Comparison of ENCODE assay signal across 19 cellular contexts in the genomic region with DNA sequence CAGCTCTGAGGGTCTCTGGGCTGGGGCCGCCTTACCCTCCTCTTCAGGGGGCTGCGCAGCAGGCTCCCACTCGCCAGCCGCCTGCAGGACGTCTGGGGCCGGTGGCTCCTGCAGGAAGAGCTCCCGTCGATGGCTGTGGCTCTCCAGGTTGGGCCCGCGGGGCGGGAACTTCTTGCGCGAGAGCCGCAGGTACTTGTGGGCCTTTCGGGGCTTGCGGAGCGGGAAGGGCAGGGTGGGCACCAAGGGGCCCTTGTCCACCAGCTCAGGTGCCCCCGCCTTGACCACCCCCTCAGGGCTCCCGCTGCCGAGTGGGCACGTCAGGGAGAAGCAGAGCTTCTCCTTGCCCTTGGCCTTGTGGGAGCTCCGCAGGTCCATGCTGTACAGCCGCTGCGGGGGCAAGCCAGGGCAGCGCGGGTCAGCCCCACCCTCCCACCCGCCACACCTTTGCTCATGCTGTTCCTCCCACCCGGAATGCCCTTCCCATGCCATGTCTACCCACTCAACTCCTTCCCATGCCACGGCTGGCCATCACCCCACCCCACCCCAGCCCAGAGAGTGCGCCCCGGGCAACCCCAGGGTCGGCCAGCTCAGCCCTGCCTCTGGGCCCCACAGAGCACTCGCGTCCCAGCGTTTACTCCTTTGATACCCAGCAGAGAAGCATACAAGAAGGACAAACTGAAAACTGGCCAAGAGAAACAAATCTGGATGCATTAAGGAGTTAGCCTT. TPM values are rescaled to one million over a fixed set of nuclear protein-coding genes. Genes with fewer than 3 reads are reported as not detected.
DNase-seq lines count a peak whose midpoint lies in the region; ATAC-seq and TF ChIP-seq lines count a peak whose summit lies in the region.
"Had no signal": no experiment of that assay in that cellular context is flagged by ENCODE, and none has a peak within 500 bp of the region (broad histone marks: within the 10 kb centered on the region; RNA-seq: fewer than 3 reads in every experiment).

No MANE protein-coding gene starts in this region.

- no peaks in the 10 kb centered on the region for H3K36me3 ChIP-seq in trophoblast cell (ENCODE audit: control insufficient read depth in 1 of 2, insufficient read depth in 2 of 2, low read length in 2 of 2)
- H3K36me3 ChIP-seq in naive thymus-derived CD4-positive, alpha-beta T cell (ENCODE audit: control insufficient read depth in 2 of 3, insufficient read depth in 3 of 3, low read length in 3 of 3) = peaks cover 0 to 63% (median 4%) of the 10 kb centered on the region in 3 experiments

- no peak overlapping the region for H3K18ac ChIP-seq in H9 (ENCODE audit: insufficient read length, low read depth, low read length)
- H3K18ac ChIP-seq in trophoblast cell (ENCODE audit: low read length) = no peak overlapping the region

- H2AFZ ChIP-seq in H9 (ENCODE audit: low read length) (no peak overlapping the region), trophoblast cell (ENCODE audit: insufficient read depth, low read length, poor library complexity) (no peak overlapping the region)

- no peaks in the 10 kb centered on the region for H3K27me3 ChIP-seq in H9 (ENCODE audit: insufficient read depth, low read length)
- no peaks in the 10 kb centered on the region for H3K27me3 ChIP-seq in trophoblast cell (ENCODE audit: insufficient read depth, low read length)
- no peaks in the 10 kb centered on the region for H3K27me3 ChIP-seq in naive thymus-derived CD4-positive, alpha-beta T cell (ENCODE audit: control insufficient read depth in 2 of 2, insufficient read depth in 2 of 2, low read length in 2 of 2)
- H3K27me3 ChIP-seq in foreskin keratinocyte = no peaks in the 10 kb centered on the region

- POLR2A ChIA-PET in naive thymus-derived CD4-positive, alpha-beta T cell (lab: Charles Lee) = interaction anchor here (0.5 to 2.3 kb wide), 4 partner anchors 8 to 184 kb away, joined by 3 to 8 read pairs (median 5); a partner anchor contains a TSS

- no peak overlapping the region for H2BK120ac ChIP-seq in H9 (ENCODE audit: low read depth, low read length, poor library complexity, severe bottlenecking)
- no peak overlapping the region for H2BK120ac ChIP-seq in trophoblast cell (ENCODE audit: insufficient read depth, low read length, poor library complexity)

- H2BK15ac ChIP-seq in H9 (ENCODE audit: low read depth, low read length) = no peak overlapping the region

- no peak overlapping the region for H4K91ac ChIP-seq in H9 (ENCODE audit: insufficient read length, low read depth, low read length)
- H4K91ac ChIP-seq in trophoblast cell (ENCODE audit: low read depth, low read length) = peak overlapping the region; percentile 18

- H3K56ac ChIP-seq in H9 (ENCODE audit: insufficient read length, low read depth, low read length) = no peak overlapping the region

- H3K4me3 Mint-ChIP-seq in H9 = no peak overlapping the region
- H3K4me3 Mint-ChIP-seq in dendritic cell treated with granulocyte-macrophage colony-stimulating factor and Interleukin-4, amounts not matched to agents 40 ng/mL and 50 ng/mL, for 4 days = no peak overlapping the region
- no peak overlapping the region for H3K4me3 Mint-ChIP-seq in naive thymus-derived CD4-positive, alpha-beta T cell
- H3K4me3 Mint-ChIP-seq: HFFc6 had no signal

- no peak overlapping the region for H4K5ac ChIP-seq in H9 (ENCODE audit: insufficient read length, low read depth, low read length)

- no CpG with 5 or more reads among the region's 35 CpGs for WGBS in H9 (ENCODE audit: extremely low coverage, insufficient read length, low lambda C conversion rate)
- no CpG with 5 or more reads among the region's 35 CpGs for WGBS in trophoblast cell (ENCODE audit: extremely low coverage, insufficient coverage, insufficient read length)

- no peak overlapping the region for H3K14ac ChIP-seq in H9 (ENCODE audit: insufficient read depth, low read length)
- no peak overlapping the region for H3K14ac ChIP-seq in trophoblast cell (ENCODE audit: low read length)

- no peak for ATAC-seq in naive thymus-derived CD4-positive, alpha-beta T cell
- no peak for ATAC-seq in foreskin keratinocyte

- peak; percentile 3 for DNase-seq in AG20443 (ENCODE audit: low spot score)
- DNase-seq in H9 = peak; percentile 35
- no peak for DNase-seq in trophoblast cell
- no peak for DNase-seq in cerebellar cortex (ENCODE audit: low spot score)
- DNase-seq in naive thymus-derived CD4-positive, alpha-beta T cell = no peak
- DNase-seq in foreskin keratinocyte = no peak
- DNase-seq: DMS 273 treated with DMSO at 0.1 percent for 48 hours, GDM1, NCI-H1436 treated with DMSO at 0.1 percent for 48 hours, NCI-H2029 treated with DMSO at 0.1 percent for 48 hours, NCI-H2171 treated with DMSO at 0.1 percent for 48 hours, NCI-H446 treated with DMSO at 0.1 percent for 48 hours had no signal

- CTCF ChIA-PET in naive thymus-derived CD4-positive, alpha-beta T cell (lab: Charles Lee) = interaction anchor here (1.1 to 1.4 kb wide), 2 partner anchors 15 to 183 kb away, joined by 3 read pairs; no protein-coding TSS in a partner anchor

- no peak overlapping the region; a peak in 1 of 7 replicates for H3K27ac Mint-ChIP-seq in H9
- peak overlapping the region; percentile 39 for H3K27ac Mint-ChIP-seq in dendritic cell treated with granulocyte-macrophage colony-stimulating factor and Interleukin-4, amounts not matched to agents 40 ng/mL and 50 ng/mL, for 4 days
- peak overlapping the region in 1 of 9 donors; percentile 31 for H3K27ac Mint-ChIP-seq in naive thymus-derived CD4-positive, alpha-beta T cell
- H3K27ac Mint-ChIP-seq: HFFc6 had no signal

- H4K20me1 ChIP-seq in H9 (ENCODE audit: control insufficient read depth, insufficient read depth, insufficient read length) = no peaks in the 10 kb centered on the region

- no peak overlapping the region for H4K12ac ChIP-seq in trophoblast cell (ENCODE audit: low read depth, low read length)

- no peak overlapping the region for H2BK20ac ChIP-seq in H9 (ENCODE audit: low read depth, low read length, poor library complexity, severe bottlenecking)

- intact Hi-C loops in dendritic cell treated with granulocyte-macrophage colony-stimulating factor and Interleukin-4, amounts not matched to agents 40 ng/mL and 50 ng/mL, for 4 days (cut with micrococcal nuclease) = no loop called here
- intact Hi-C loops in naive thymus-derived CD4-positive, alpha-beta T cell (cut with micrococcal nuclease) = loop anchor here in 1 of 2 donors (1.0 kb wide), 1 partner anchor 177 kb away; no protein-coding TSS in a partner anchor

- H3K79me1 ChIP-seq in H9 (ENCODE audit: insufficient read depth, low read depth, low read length, poor library complexity, severe bottlenecking) = no peaks in the 10 kb centered on the region
- H3K79me1 ChIP-seq in trophoblast cell (ENCODE audit: low read length) = peaks cover 3% of the 10 kb centered on the region

- no peak overlapping the region for H3K4me3 ChIP-seq in trophoblast cell (ENCODE audit: low read depth, low read length)
- H3K4me3 ChIP-seq in naive thymus-derived CD4-positive, alpha-beta T cell (ENCODE audit: low read length) = no peak overlapping the region
- H3K4me3 ChIP-seq: GM12878 had no signal

- no peaks in the 10 kb centered on the region for H3K23me2 ChIP-seq in H9 (ENCODE audit: insufficient read length, low read depth, low read length, poor library complexity, severe bottlenecking)

- no peaks in the 10 kb centered on the region for H3K9me3 ChIP-seq in H9 (ENCODE audit: control insufficient read depth, low read depth, low read length)
- H3K9me3 ChIP-seq in trophoblast cell (ENCODE audit: insufficient read depth, low read depth, low read length) = peaks cover 7% of the 10 kb centered on the region
- H3K9me3 ChIP-seq in naive thymus-derived CD4-positive, alpha-beta T cell (ENCODE audit: control insufficient read depth in 2 of 3, low read length in 3 of 3) = no peaks in the 10 kb centered on the region

- H3K4me2 ChIP-seq in H9 (ENCODE audit: insufficient read depth, insufficient read length, low read length) (no peak overlapping the region), trophoblast cell (ENCODE audit: low read length) (no peak overlapping the region)
- H3K4me2 ChIP-seq: KMS-11 had no signal

- H3K23ac ChIP-seq in H9 (ENCODE audit: insufficient read length, low read depth, low read length) (no peak overlapping the region), trophoblast cell (ENCODE audit: low read length) (no peak overlapping the region)

- H2BK5ac ChIP-seq in H9 (ENCODE audit: insufficient read length, low read length) (no peak overlapping the region), trophoblast cell (ENCODE audit: low read depth, low read length, poor library complexity) (no peak overlapping the region)

- H4K8ac ChIP-seq in H9 (replicated peaks; ENCODE audit: insufficient read length, low read depth, low read length) = no peak overlapping the region
- H4K8ac ChIP-seq in trophoblast cell (ENCODE audit: low read depth, low read length) = no peak overlapping the region

- H3K4ac ChIP-seq in H9 (ENCODE audit: low read depth, low read length) (no peak overlapping the region), trophoblast cell (ENCODE audit: low read depth, low read length) (no peak overlapping the region)

- no peaks in the 10 kb centered on the region for H3K9me3 Mint-ChIP-seq in H9
- no peaks in the 10 kb centered on the region for H3K9me3 Mint-ChIP-seq in dendritic cell treated with granulocyte-macrophage colony-stimulating factor and Interleukin-4, amounts not matched to agents 40 ng/mL and 50 ng/mL, for 4 days
- H3K9me3 Mint-ChIP-seq in naive thymus-derived CD4-positive, alpha-beta T cell = no peaks in the 10 kb centered on the region
- H3K9me3 Mint-ChIP-seq: HFFc6 had no signal

- no peaks in the 10 kb centered on the region; a peak in 1 of 7 replicates for H3K36me3 Mint-ChIP-seq in H9 (ENCODE audit: insufficient read depth in 1 of 3, low read depth in 3 of 3)
- peaks cover 28% of the 10 kb centered on the region for H3K36me3 Mint-ChIP-seq in dendritic cell treated with granulocyte-macrophage colony-stimulating factor and Interleukin-4, amounts not matched to agents 40 ng/mL and 50 ng/mL, for 4 days (ENCODE audit: low read depth)
- H3K36me3 Mint-ChIP-seq in naive thymus-derived CD4-positive, alpha-beta T cell = peaks cover 0 to 16% (median 3%) of the 10 kb centered on the region in 5 donors

- no peak for TF ChIP-seq CTCF in H9 (conservative IDR thresholded peaks at IDR 0.05)
- TF ChIP-seq CTCF in foreskin keratinocyte (conservative IDR thresholded peaks at IDR 0.05) = no peak

- H3T11ph ChIP-seq in H9 (ENCODE audit: low read length) = no peak overlapping the region

- H2AK5ac ChIP-seq in H9 (ENCODE audit: insufficient read length, low read length) (no peak overlapping the region), trophoblast cell (ENCODE audit: low read length) (no peak overlapping the region)

- peaks cover 3% of the 10 kb centered on the region; the same call in 1 of the 2 replicates for H3K27me3 Mint-ChIP-seq in H9 (ENCODE audit: low read depth)
- peaks cover 15% of the 10 kb centered on the region for H3K27me3 Mint-ChIP-seq in dendritic cell treated with granulocyte-macrophage colony-stimulating factor and Interleukin-4, amounts not matched to agents 40 ng/mL and 50 ng/mL, for 4 days
- H3K27me3 Mint-ChIP-seq in naive thymus-derived CD4-positive, alpha-beta T cell = no peaks in the 10 kb centered on the region

- peaks cover 4% of the 10 kb centered on the region; the same call in 1 of the 2 replicates for H3K4me1 ChIP-seq in H9 (ENCODE audit: insufficient read depth, low read length)
- peaks cover 9 to 15% of the 10 kb centered on the region in 2 experiments for H3K4me1 ChIP-seq in trophoblast cell (ENCODE audit: control insufficient read depth in 1 of 2, insufficient read depth in 2 of 2, low read length in 2 of 2)
- no peaks in the 10 kb centered on the region for H3K4me1 ChIP-seq in naive thymus-derived CD4-positive, alpha-beta T cell (ENCODE audit: control insufficient read depth in 2 of 2, insufficient read depth in 2 of 2, low read length in 2 of 2)
- no peaks in the 10 kb centered on the region for H3K4me1 ChIP-seq in foreskin keratinocyte

- no peak overlapping the region for H3K27ac ChIP-seq in H9 (ENCODE audit: insufficient read length, low read depth, low read length)
- no peak overlapping the region for H3K27ac ChIP-seq in trophoblast cell (ENCODE audit: low read depth, low read length)
- no peak overlapping the region for H3K27ac ChIP-seq in naive thymus-derived CD4-positive, alpha-beta T cell (ENCODE audit: low read depth, low read length)
- H3K27ac ChIP-seq in foreskin keratinocyte = no peak overlapping the region
- H3K27ac ChIP-seq: C4-2B, KMS-11 had no signal

- H3K79me2 ChIP-seq in H9 (ENCODE audit: insufficient read depth, low read length) (no peaks in the 10 kb centered on the region), trophoblast cell (ENCODE audit: control insufficient read depth, insufficient read depth, low read length, poor library complexity) (no peaks in the 10 kb centered on the region)

- no peak overlapping the region for H2BK12ac ChIP-seq in H9 (ENCODE audit: insufficient read length, low read depth, low read length)
- no peak overlapping the region for H2BK12ac ChIP-seq in trophoblast cell (ENCODE audit: low read length)

- peaks cover 31 to 39% of the 10 kb centered on the region in 2 experiments for H3K4me1 Mint-ChIP-seq in H9
- peaks cover 60% of the 10 kb centered on the region for H3K4me1 Mint-ChIP-seq in dendritic cell treated with granulocyte-macrophage colony-stimulating factor and Interleukin-4, amounts not matched to agents 40 ng/mL and 50 ng/mL, for 4 days (ENCODE audit: low read depth)
- H3K4me1 Mint-ChIP-seq in naive thymus-derived CD4-positive, alpha-beta T cell = peaks cover 0 to 13% (median 7%) of the 10 kb centered on the region in 7 donors

- H3K9ac ChIP-seq in H9 (ENCODE audit: extremely low read depth, insufficient read length, low read length) (no peak overlapping the region), trophoblast cell (ENCODE audit: low read length) (no peak overlapping the region)
- H3K9ac ChIP-seq: KMS-11 had no signal

RNA-seq across cellular contexts. Expression of a gene that starts 18.0 kb away (rescaled TPM):
- total RNA-seq in H9 (2021) (3.7 and 4.2 TPM in 2 replicates), foreskin keratinocyte (1.1 and 1.2 TPM in 2 replicates)
- polyA plus RNA-seq in trophoblast cell (2013) = 1.8 TPM in 2 replicates
- total RNA-seq in naive thymus-derived CD4-positive, alpha-beta T cell = 100 to 1,000 TPM in 2 of 5 experiments, 10 to 100 TPM in 3; 14.2 to 164 (median 76.9) TPM
- 10 to 100 TPM; 24.1 to 32.7 TPM for polyA plus RNA-seq in naive thymus-derived CD4-positive, alpha-beta T cell
- polyA plus RNA-seq in foreskin keratinocyte = 0.86 and 1.2 TPM in 2 replicates

RNA-seq across cellular contexts. Expression of a gene that starts 37.5 kb away (rescaled TPM):
- total RNA-seq in H9 (2021) = 0.48 TPM in 2 replicates
- 0.94 and 1.1 TPM in 2 replicates for polyA plus RNA-seq in trophoblast cell (2013)
- total RNA-seq in naive thymus-derived CD4-positive, alpha-beta T cell = 10 to 100 TPM in 1 of 5 experiments, 1 to 10 TPM in 1, under 1 TPM in 2, not detected in 1; 0.29 to 31.3 (median 1.5) TPM
- polyA plus RNA-seq in naive thymus-derived CD4-positive, alpha-beta T cell = not detected
- 0.24 and 0.39 TPM in 2 replicates for total RNA-seq in foreskin keratinocyte
- 0.16 and 0.51 TPM in 2 replicates for polyA plus RNA-seq in foreskin keratinocyte
- total RNA-seq: A673, M059J had no signal

RNA-seq across cellular contexts. Expression of a gene that starts 57.5 kb away (rescaled TPM):
- total RNA-seq in H9 (2021) (1.6 and 2.4 TPM in 2 replicates), foreskin keratinocyte (2.5 and 3.6 TPM in 2 replicates)
- polyA plus RNA-seq in trophoblast cell (2013) = 1.4 and 1.8 TPM in 2 replicates
- total RNA-seq in naive thymus-derived CD4-positive, alpha-beta T cell = 10 to 100 TPM; 18.5 to 93.2 (median 21.0) TPM
- 10 to 100 TPM; 22.9 to 32.7 TPM for polyA plus RNA-seq in naive thymus-derived CD4-positive, alpha-beta T cell
- 2.4 and 2.9 TPM in 2 replicates for polyA plus RNA-seq in foreskin keratinocyte

Comparison
In these comparisons a context has a peak if more than half of its experiments do, and no peak if none do; other contexts are left out.
1. DNase-seq: peak in AG20443 (single experiment) and H9 (single experiment); none in trophoblast cell (0 of 2), cerebellar cortex (single experiment), naive thymus-derived CD4-positive, alpha-beta T cell (0 of 9) and foreskin keratinocyte (0 of 2).